15 cellular contexts compared by ENCODE assay signal in genomic region chr10:80324086-80324485, GRCh38. TPM values are rescaled to one million over a fixed set of nuclear protein-coding genes. Genes with fewer than 3 reads are reported as not detected.
DNase-seq lines count a peak whose midpoint lies in the region; TF ChIP-seq lines count a peak whose summit lies in the region.
"Had no signal": no experiment of that assay in that cellular context is flagged by ENCODE, and none has a peak within 500 bp of the region (broad histone marks: within the 10 kb centered on the region; RNA-seq: fewer than 3 reads in every experiment).

No MANE protein-coding gene starts in this region.

- peak; percentile 17 for DNase-seq in NCI-H1694 (lab: John Stamatoyannopoulos, UW)
- DNase-seq in NCI-H1694 treated with DMSO at 0.1 percent for 48 hours (lab: John Stamatoyannopoulos, UW), result no peak
- peak; percentile 79 for DNase-seq in NB4 (ENCODE audit: low read depth)
- DNase-seq in choroid plexus epithelial cell (ENCODE audit: low read depth), result peak; percentile 42
- DNase-seq in renal cortical epithelial cell (ENCODE audit: low read depth), result peak; percentile 23
- no peak for DNase-seq in HEK293T (ENCODE audit: extremely low spot score)
- DNase-seq in stimulated activated CD4-positive, alpha-beta T cell treated with anti-CD3 and anti-CD28 coated beads, Interleukin-4, amount 100 ng/mL, for 1 hour, result no peak
- no peak for DNase-seq in COLO668 (lab: John Stamatoyannopoulos, UW; ENCODE audit: unreplicated experiment)
- DNase-seq: activated naive CD4-positive, alpha-beta T cell treated with anti-CD3 and anti-CD28 coated beads for 36 hours; cortex of kidney; GDM1; heart left ventricle; mesendoderm; pancreas; stimulated activated naive CD4-positive, alpha-beta T cell had no signal

- H3K4me3 ChIP-seq in NB4 (ENCODE audit: low read depth, low read length) (no peak overlapping the region), choroid plexus epithelial cell (ENCODE audit: low read depth, low read length) (no peak overlapping the region)
- H3K4me3 ChIP-seq: heart left ventricle, pancreas had no signal

- POLR2A ChIA-PET in HEK293T (lab: Yijun Ruan, JAX), result no interaction called here

- TF ChIP-seq CTCF in NB4 (IDR thresholded peaks at IDR 0.05; ENCODE audit: low read depth, low read length) (no peak), choroid plexus epithelial cell (conservative IDR thresholded peaks at IDR 0.05; ENCODE audit: low read depth, low read length) (no peak)

- no peak for TF ChIP-seq POLR2A in NB4 (IDR thresholded peaks at IDR 0.05; ENCODE audit: extremely low read depth, insufficient read length)

- CTCF ChIA-PET in HEK293T (lab: Yijun Ruan, JAX), result interaction anchor here (0.7 kb wide), 1 partner anchor 153 kb away, joined by 3 read pairs; no protein-coding TSS in a partner anchor

TF ChIP-seq in HEK293T, 16 proteins besides CTCF, POLR2A, EP300 and RAD21:
- no peak for TF ChIP-seq L3MBTL2 (conservative IDR thresholded peaks at IDR 0.05)
- no peak for TF ChIP-seq ELF4 (IDR thresholded peaks at IDR 0.05)
- TF ChIP-seq NFRKB (IDR thresholded peaks at IDR 0.05), result no peak
- no peak for TF ChIP-seq FOXA1 (IDR thresholded peaks at IDR 0.05)
- no peak for TF ChIP-seq HDGF (IDR thresholded peaks at IDR 0.05; ENCODE audit: borderline replicate concordance)
- TF ChIP-seq ZNF384 (IDR thresholded peaks at IDR 0.05), result no peak
- TF ChIP-seq SUZ12 (IDR thresholded peaks at IDR 0.05), result no peak
- no peak for TF ChIP-seq FOXK2 (IDR thresholded peaks at IDR 0.05)
- no peak for TF ChIP-seq ARNT (IDR thresholded peaks at IDR 0.05)
- TF ChIP-seq FOXM1 (IDR thresholded peaks at IDR 0.05; ENCODE audit: borderline replicate concordance), result no peak
- no peak for TF ChIP-seq SP1 (IDR thresholded peaks at IDR 0.05)
- no peak for TF ChIP-seq TARDBP (IDR thresholded peaks at IDR 0.05)
- TF ChIP-seq, protein P1, sequence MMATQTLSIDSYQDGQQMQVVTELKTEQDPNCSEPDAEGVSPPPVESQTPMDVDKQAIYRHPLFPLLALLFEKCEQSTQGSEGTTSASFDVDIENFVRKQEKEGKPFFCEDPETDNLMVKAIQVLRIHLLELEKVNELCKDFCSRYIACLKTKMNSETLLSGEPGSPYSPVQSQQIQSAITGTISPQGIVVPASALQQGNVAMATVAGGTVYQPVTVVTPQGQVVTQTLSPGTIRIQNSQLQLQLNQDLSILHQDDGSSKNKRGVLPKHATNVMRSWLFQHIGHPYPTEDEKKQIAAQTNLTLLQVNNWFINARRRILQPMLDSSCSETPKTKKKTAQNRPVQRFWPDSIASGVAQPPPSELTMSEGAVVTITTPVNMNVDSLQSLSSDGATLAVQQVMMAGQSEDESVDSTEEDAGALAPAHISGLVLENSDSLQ (IDR thresholded peaks at IDR 0.05), result no peak
- TF ChIP-seq LEF1 (IDR thresholded peaks at IDR 0.05; ENCODE audit: borderline replicate concordance), result no peak
- no peak for TF ChIP-seq CTBP1 (IDR thresholded peaks at IDR 0.05; ENCODE audit: borderline replicate concordance)

RNA-seq across cellular contexts. Expression of gene DYDC1, which starts 32.5 kb away (rescaled TPM):
- not detected in 2 replicates for total RNA-seq in renal cortical epithelial cell
- total RNA-seq: activated naive CD4-positive, alpha-beta T cell treated with anti-CD3 and anti-CD28 coated beads for 36 hours; heart left ventricle; pancreas had no signal

RNA-seq across cellular contexts. Expression of gene DYDC2, which starts 32.5 kb away (rescaled TPM):
- total RNA-seq in renal cortical epithelial cell, result 0.15 and 0.87 TPM in 2 replicates
- total RNA-seq: activated naive CD4-positive, alpha-beta T cell treated with anti-CD3 and anti-CD28 coated beads for 36 hours; heart left ventricle had no signal

RNA-seq across cellular contexts. Expression of gene MAT1A, which starts 34.6 kb away (rescaled TPM):
- total RNA-seq in renal cortical epithelial cell, result 0.15 TPM in 1 of 2 replicates, not detected in the other
- total RNA-seq: activated naive CD4-positive, alpha-beta T cell treated with anti-CD3 and anti-CD28 coated beads for 36 hours had no signal

Comparison
In these comparisons a context has a peak if more than half of its experiments do, and no peak if none do; other contexts are left out.
1. DNase-seq: peak in NCI-H1694 (single experiment), NB4 (single experiment), choroid plexus epithelial cell (single experiment) and renal cortical epithelial cell (single experiment); none in NCI-H1694 treated with DMSO at 0.1 percent for 48 hours (single experiment), HEK293T (single experiment), stimulated activated CD4-positive, alpha-beta T cell treated with anti-CD3 and anti-CD28 coated beads, Interleukin-4, amount 100 ng/mL, for 1 hour (single experiment) and COLO668 (single experiment).